11 cellular contexts compared by ENCODE assay signal in genomic region chr7:43659549-43659896, GRCh38.
DNase-seq lines count a peak whose midpoint lies in the region; ATAC-seq and TF ChIP-seq lines count a peak whose summit lies in the region.
"Had no signal": no experiment of that assay in that cellular context is flagged by ENCODE, and none has a peak within 500 bp of the region (broad histone marks: within the 10 kb centered on the region; RNA-seq: fewer than 3 reads in every experiment).

No MANE protein-coding gene starts in this region.

- no peaks in the 10 kb centered on the region for H3K9me3 Mint-ChIP-seq in activated T-cell treated with anti-CD3 and anti-CD28 coated beads, Interleukin-2, amount 50 U/mL, for 72 hours
- no peaks in the 10 kb centered on the region for H3K9me3 Mint-ChIP-seq in type B pancreatic cell

- H3K27ac ChIP-seq in Panc1 (ENCODE audit: low read length) (no peak overlapping the region), foreskin keratinocyte (no peak overlapping the region), smooth muscle cell (ENCODE audit: low read depth) (peak overlapping the region; percentile 48)

- in situ Hi-C loops in Panc1 (cut with HindIII; ENCODE audit: low pct_unique_long_range_greater_than_20kb, low sequenced_read_pairs) = no loop called here

- peak overlapping the region; percentile 13 for H3K4me2 ChIP-seq in smooth muscle cell

- H3F3A ChIP-seq in smooth muscle cell (ENCODE audit: low read depth) = no peaks in the 10 kb centered on the region

- peaks cover 81% of the 10 kb centered on the region for H3K4me1 Mint-ChIP-seq in activated T-cell treated with anti-CD3 and anti-CD28 coated beads, Interleukin-2, amount 50 U/mL, for 72 hours (ENCODE audit: low read depth)
- H3K4me1 Mint-ChIP-seq in type B pancreatic cell (ENCODE audit: unreplicated experiment) = peaks cover 11% of the 10 kb centered on the region
- H3K4me1 Mint-ChIP-seq: nephron had no signal

- intact Hi-C loops in Panc1 (cut with micrococcal nuclease; ENCODE audit: unreplicated experiment) = no loop called here
- intact Hi-C loops in Right ventricle myocardium inferior (cut with DNase I) = no loop called here

- peak overlapping the region; percentile 96 for H3K27ac Mint-ChIP-seq in activated T-cell treated with anti-CD3 and anti-CD28 coated beads, Interleukin-2, amount 50 U/mL, for 72 hours
- H3K27ac Mint-ChIP-seq in type B pancreatic cell = no peak overlapping the region

- H3K4me3 Mint-ChIP-seq in activated T-cell treated with anti-CD3 and anti-CD28 coated beads, Interleukin-2, amount 50 U/mL, for 72 hours = peak overlapping the region in 1 of 2 donors; percentile 23
- no peak overlapping the region for H3K4me3 Mint-ChIP-seq in type B pancreatic cell
- H3K4me3 Mint-ChIP-seq: nephron had no signal

- H3K79me2 ChIP-seq in smooth muscle cell (ENCODE audit: low read depth) = peaks cover 37% of the 10 kb centered on the region

- H3K27me3 ChIP-seq in Panc1 (ENCODE audit: control insufficient read depth, insufficient read depth, low read length) (no peaks in the 10 kb centered on the region), foreskin keratinocyte (no peaks in the 10 kb centered on the region), smooth muscle cell (ENCODE audit: low read depth) (no peaks in the 10 kb centered on the region)

- TF ChIP-seq CTCF in Panc1 (IDR thresholded peaks at IDR 0.05) = no peak
- no peak for TF ChIP-seq CTCF in foreskin keratinocyte (conservative IDR thresholded peaks at IDR 0.05)
- no peak for TF ChIP-seq CTCF in smooth muscle cell (IDR thresholded peaks at IDR 0.05; ENCODE audit: borderline replicate concordance, insufficient read depth, poor library complexity, severe bottlenecking)
- TF ChIP-seq CTCF in type B pancreatic cell (conservative IDR thresholded peaks at IDR 0.05) = no peak

- H3K27me3 Mint-ChIP-seq in activated T-cell treated with anti-CD3 and anti-CD28 coated beads, Interleukin-2, amount 50 U/mL, for 72 hours (ENCODE audit: low read depth) = no peaks in the 10 kb centered on the region
- no peaks in the 10 kb centered on the region for H3K27me3 Mint-ChIP-seq in type B pancreatic cell

- ATAC-seq in activated T-cell treated with anti-CD3 and anti-CD28 coated beads, Interleukin-2, amount 50 U/mL, for 72 hours (replicated peaks in 1 of 2) = no peak
- 0 out of 2 replicates have a peak, but pooled peaks have one; percentile 46 for ATAC-seq in Panc1
- peak; percentile 18 for ATAC-seq in foreskin keratinocyte
- ATAC-seq in Right ventricle myocardium inferior = no peak

- no peak for DNase-seq in activated T-cell treated with anti-CD3 and anti-CD28 coated beads, Interleukin-2, amount 50 U/mL, for 72 hours
- DNase-seq in activated T-cell treated with anti-CD3 and anti-CD28 coated beads for 4 hours = no peak
- no peak for DNase-seq in Panc1 (ENCODE audit: low read depth, low spot score)
- no peak for DNase-seq in foreskin keratinocyte
- DNase-seq in smooth muscle cell (lab: John Stamatoyannopoulos, UW; ENCODE audit: unreplicated experiment) = no peak
- no peak for DNase-seq in activated effector memory CD4-positive, alpha-beta T cell treated with anti-CD3 and anti-CD28 coated beads, Interleukin-2, amount 50 U/mL, for 16 hours
- DNase-seq in type B pancreatic cell (ENCODE audit: extremely low spot score, unreplicated experiment) = no peak
- DNase-seq in Right ventricle myocardium inferior (ENCODE audit: missing footprints) = no peak
- DNase-seq: Kasumi-1; stimulated activated CD8-positive, alpha-beta memory T cell treated with anti-CD3 and anti-CD28 coated beads, Interleukin-4, amount 100 ng/mL, for 48 hours had no signal

- peaks cover 6% of the 10 kb centered on the region; the same call in 1 of the 2 replicates for H3K4me1 ChIP-seq in Panc1 (ENCODE audit: control insufficient read depth, insufficient read depth, low read length)
- H3K4me1 ChIP-seq in foreskin keratinocyte = peaks cover 20% of the 10 kb centered on the region
- no peaks in the 10 kb centered on the region for H3K4me1 ChIP-seq in smooth muscle cell (ENCODE audit: low read depth)

- H3K9ac ChIP-seq in smooth muscle cell (ENCODE audit: low read depth) = no peak overlapping the region

- no TSS peak for BruUV-seq in Panc1 (replicated peaks; lab: Mats Ljungman, UMichigan)

- H3K4me3 ChIP-seq in Panc1 (ENCODE audit: low read depth in 2 of 2, low read length in 2 of 2) (no peak overlapping the region), smooth muscle cell (no peak overlapping the region)

- H3K36me3 Mint-ChIP-seq in activated T-cell treated with anti-CD3 and anti-CD28 coated beads, Interleukin-2, amount 50 U/mL, for 72 hours (ENCODE audit: insufficient read depth in 2 of 2) = peaks cover 7 to 25% of the 10 kb centered on the region in 2 donors
- peaks cover 33% of the 10 kb centered on the region for H3K36me3 Mint-ChIP-seq in type B pancreatic cell

- no peaks in the 10 kb centered on the region for H3K9me3 ChIP-seq in Panc1 (ENCODE audit: control insufficient read depth, insufficient read depth, low read depth, low read length)
- no peaks in the 10 kb centered on the region for H3K9me3 ChIP-seq in smooth muscle cell (replicated peaks; ENCODE audit: low read depth)

- H2AFZ ChIP-seq in smooth muscle cell (ENCODE audit: low read depth) = no peak overlapping the region

- CTCF ChIA-PET in Panc1 (lab: Charles Lee) = no interaction called here

- POLR2A ChIA-PET in Panc1 (lab: Charles Lee) = no interaction called here

- H4K20me1 ChIP-seq in smooth muscle cell (ENCODE audit: low read depth) = peaks cover 5% of the 10 kb centered on the region

- H3K36me3 ChIP-seq in Panc1 (ENCODE audit: control insufficient read depth, insufficient read depth, low read length) = no peaks in the 10 kb centered on the region
- H3K36me3 ChIP-seq in smooth muscle cell (ENCODE audit: low read depth) = no peaks in the 10 kb centered on the region

Comparison
In these comparisons a context has a peak if more than half of its experiments do, and no peak if none do; other contexts are left out.
1. ATAC-seq: peak in Panc1 (single experiment) and foreskin keratinocyte (single experiment); none in activated T-cell treated with anti-CD3 and anti-CD28 coated beads, Interleukin-2, amount 50 U/mL, for 72 hours (0 of 2) and Right ventricle myocardium inferior (single experiment).